ENCODE assay signal across 8 cellular contexts in genomic region chr7:47227762-47228177, GRCh38.
DNase-seq lines count a peak whose midpoint lies in the region; ATAC-seq and TF ChIP-seq lines count a peak whose summit lies in the region.

No MANE protein-coding gene starts in this region.

- H3K27ac Mint-ChIP-seq in activated T-helper 1 cell treated with anti-CD3 and anti-CD28 coated beads, Interleukin-12 subunit alpha, Interleukin-12 subunit beta, Interleukin-2, Interleukin-4 antibody, amounts not matched to agents 30 ng/mL and 10 ng/mL and 1 ng/mL, durations not matched to agents 14 hours and 24 hours and 36 hours = no peak overlapping the region

- no peaks in the 10 kb centered on the region for H3K36me3 Mint-ChIP-seq in activated T-helper 1 cell treated with anti-CD3 and anti-CD28 coated beads, Interleukin-12 subunit alpha, Interleukin-12 subunit beta, Interleukin-2, Interleukin-4 antibody, amounts not matched to agents 30 ng/mL and 10 ng/mL and 1 ng/mL, durations not matched to agents 14 hours and 24 hours and 36 hours (ENCODE audit: low read depth)

- no peak overlapping the region for H3K4me3 Mint-ChIP-seq in activated T-helper 1 cell treated with anti-CD3 and anti-CD28 coated beads, Interleukin-12 subunit alpha, Interleukin-12 subunit beta, Interleukin-2, Interleukin-4 antibody, amounts not matched to agents 30 ng/mL and 10 ng/mL and 1 ng/mL, durations not matched to agents 14 hours and 24 hours and 36 hours

- WGBS in mesodermal cell (ENCODE audit: insufficient coverage in 2 of 2), 2 experiments = 80 to 85% methylated on average over 5 to 6 of the region's 6 CpGs

- no peaks in the 10 kb centered on the region for H3K4me1 Mint-ChIP-seq in activated T-helper 1 cell treated with anti-CD3 and anti-CD28 coated beads, Interleukin-12 subunit alpha, Interleukin-12 subunit beta, Interleukin-2, Interleukin-4 antibody, amounts not matched to agents 30 ng/mL and 10 ng/mL and 1 ng/mL, durations not matched to agents 14 hours and 24 hours and 36 hours (ENCODE audit: low read depth)

- intact Hi-C loops in activated T-helper 1 cell treated with anti-CD3 and anti-CD28 coated beads, Interleukin-12 subunit alpha, Interleukin-12 subunit beta, Interleukin-2, Interleukin-4 antibody, amounts not matched to agents 30 ng/mL and 10 ng/mL and 1 ng/mL, durations not matched to agents 14 hours and 24 hours and 36 hours (cut with micrococcal nuclease) = no loop called here

- H3K27me3 Mint-ChIP-seq in activated T-helper 1 cell treated with anti-CD3 and anti-CD28 coated beads, Interleukin-12 subunit alpha, Interleukin-12 subunit beta, Interleukin-2, Interleukin-4 antibody, amounts not matched to agents 30 ng/mL and 10 ng/mL and 1 ng/mL, durations not matched to agents 14 hours and 24 hours and 36 hours (ENCODE audit: insufficient read depth) = peaks cover 3% of the 10 kb centered on the region

- DNase-seq in RWPE2 (ENCODE audit: low spot score) = no peak
- no peak for DNase-seq in iPS-NIHi11 (ENCODE audit: low spot score)
- DNase-seq in DMS 273 treated with DMSO at 0.1 percent for 48 hours (lab: John Stamatoyannopoulos, UW) = no peak
- no peak for DNase-seq in activated T-helper 1 cell treated with anti-CD3 and anti-CD28 coated beads, Interleukin-12 subunit alpha, Interleukin-12 subunit beta, Interleukin-2, Interleukin-4 antibody, amounts not matched to agents 30 ng/mL and 10 ng/mL and 1 ng/mL, durations not matched to agents 14 hours and 24 hours and 36 hours (ENCODE audit: low spot score)
- no peak for DNase-seq in activated CD4-positive, CD25-positive, alpha-beta regulatory T cell (lab: John Stamatoyannopoulos, UW)

- no peaks in the 10 kb centered on the region for H3K9me3 Mint-ChIP-seq in activated T-helper 1 cell treated with anti-CD3 and anti-CD28 coated beads, Interleukin-12 subunit alpha, Interleukin-12 subunit beta, Interleukin-2, Interleukin-4 antibody, amounts not matched to agents 30 ng/mL and 10 ng/mL and 1 ng/mL, durations not matched to agents 14 hours and 24 hours and 36 hours

- H3K4me3 ChIP-seq in RWPE2 (ENCODE audit: severe bottlenecking) = no peak overlapping the region
- H3K4me3 ChIP-seq in mesodermal cell (ENCODE audit: extremely low read depth, insufficient read depth, low read length, poor library complexity, severe bottlenecking) = no peak overlapping the region

- no peaks in the 10 kb centered on the region for H3K27me3 ChIP-seq in RWPE2 (ENCODE audit: insufficient read depth, poor library complexity, severe bottlenecking)

- H3K9me3 ChIP-seq in RWPE2 (ENCODE audit: severe bottlenecking) (peaks cover 2% of the 10 kb centered on the region), mesodermal cell (ENCODE audit: control insufficient read depth, low read length) (no peaks in the 10 kb centered on the region)

- no peak overlapping the region for H3K27ac ChIP-seq in RWPE2 (ENCODE audit: poor library complexity, severe bottlenecking)
- H3K27ac ChIP-seq in mesodermal cell (ENCODE audit: low read depth, low read length, severe bottlenecking) = peak overlapping the region; percentile 64

- ATAC-seq in GM18870 (IDR thresholded peaks at IDR 0.05; ENCODE audit: unreplicated experiment) (peak; percentile 74), HG02852 (IDR thresholded peaks at IDR 0.05; ENCODE audit: unreplicated experiment) (peak; percentile 74), RWPE2 (ENCODE audit: low read depth) (peak; percentile 29; the same call in 1 of the 3 replicates)

- H3K4me1 ChIP-seq in RWPE2 (ENCODE audit: insufficient read depth, poor library complexity, severe bottlenecking) (no peaks in the 10 kb centered on the region), mesodermal cell (ENCODE audit: control insufficient read depth, insufficient read depth, low read length, poor library complexity, severe bottlenecking) (peaks cover 3% of the 10 kb centered on the region)

- no peak for TF ChIP-seq CTCF in RWPE2 (IDR thresholded peaks at IDR 0.05; ENCODE audit: poor library complexity, severe bottlenecking)

- H3K36me3 ChIP-seq in RWPE2 (ENCODE audit: low read depth) (no peaks in the 10 kb centered on the region), mesodermal cell (ENCODE audit: control insufficient read depth, insufficient read depth, low read length) (no peaks in the 10 kb centered on the region)
